19 cellular contexts compared by ENCODE assay signal in genomic region chr6:52553158-52553557, GRCh38. TPM values are rescaled to one million over a fixed set of nuclear protein-coding genes. Genes with fewer than 3 reads are reported as not detected.
A peak's percentile ranks its signal among the peaks of the same experiment; 100 is the strongest.
DNase-seq lines count a peak whose midpoint lies in the region; ATAC-seq, FAIRE-seq and TF ChIP-seq lines count a peak whose summit lies in the region.
"Had no signal": no experiment of that assay in that cellular context is flagged by ENCODE, and none has a peak within 500 bp of the region (broad histone marks: within the 10 kb centered on the region; RNA-seq: fewer than 3 reads in every experiment).

No MANE protein-coding gene starts in this region.

- H2BK5ac ChIP-seq in mesenchymal stem cell (ENCODE audit: low read depth, low read length, poor library complexity, severe bottlenecking), result no peak overlapping the region

- H4K20me1 ChIP-seq in HepG2 (ENCODE audit: insufficient read depth, low read length) (peaks cover 40% of the 10 kb centered on the region), hepatocyte (ENCODE audit: insufficient read depth, poor library complexity, severe bottlenecking) (peaks cover 21% of the 10 kb centered on the region)

- H3K36me3 ChIP-seq in HepG2 (replicated peaks in 1 of 2; ENCODE audit: control insufficient read depth in 1 of 2, insufficient read depth in 2 of 2, low read length in 2 of 2) (peaks cover 10 to 26% of the 10 kb centered on the region in 2 experiments), right lobe of liver (no peaks in the 10 kb centered on the region), adipocyte (ENCODE audit: control insufficient read depth, insufficient read depth, low read length, severe bottlenecking) (peaks cover 5% of the 10 kb centered on the region), mesenchymal stem cell (ENCODE audit: control insufficient read depth in 1 of 2, insufficient read depth in 2 of 2, low read depth in 1 of 2, low read length in 2 of 2) (peaks cover 5 to 35% of the 10 kb centered on the region in 2 experiments), upper lobe of right lung (no peaks in the 10 kb centered on the region), hepatocyte (replicated peaks; ENCODE audit: insufficient read depth, low read depth) (no peaks in the 10 kb centered on the region)

- CTCF ChIA-PET in HepG2 (lab: Yijun Ruan, JAX; ENCODE audit: low intra/inter-chr PET ratio, low total read pairs), result no interaction called here

- no peaks in the 10 kb centered on the region for H3K79me1 ChIP-seq in mesenchymal stem cell (replicated peaks; ENCODE audit: low read length, poor library complexity, severe bottlenecking)

- peak overlapping the region; percentile 52 for H4K91ac ChIP-seq in mesenchymal stem cell (ENCODE audit: low read length)

- H2BK12ac ChIP-seq in mesenchymal stem cell (ENCODE audit: low read length in 2 of 2), result peak overlapping the region in 1 of 2 experiments; percentile 25

- POLR2A ChIA-PET in HepG2 (lab: Yijun Ruan, JAX), result interaction anchor here (2.3 kb wide), 1 partner anchor 23 kb away, joined by 10 read pairs; the partner anchor contains the start of gene TRAM2

- no peaks in the 10 kb centered on the region for H3K9me2 ChIP-seq in hepatocyte (replicated peaks; ENCODE audit: insufficient read depth)

- in situ Hi-C loops in HepG2 (cut with HindIII; ENCODE audit: extremely low pct_ligation_motif_present, low pct_unique_long_range_greater_than_20kb), result no loop called here

- H3K18ac ChIP-seq in mesenchymal stem cell (ENCODE audit: low read depth in 1 of 2, low read length in 2 of 2), result peak overlapping the region; percentile 50 to 52

- TF ChIP-seq EP300 in HepG2 (IDR thresholded peaks at IDR 0.05; ENCODE audit: low read depth in 2 of 2, low read length in 2 of 2) (no peak), HepG2 (CRISPR knock-in tag; IDR thresholded peaks at IDR 0.05; ENCODE audit: borderline replicate concordance) (no peak)

- H2BK15ac ChIP-seq in mesenchymal stem cell (ENCODE audit: low read depth, poor library complexity, severe bottlenecking), result no peak overlapping the region

- H3K9ac ChIP-seq in HepG2 (ENCODE audit: insufficient read depth, low read depth, low read length), result no peak overlapping the region
- peak overlapping the region; percentile 66 for H3K9ac ChIP-seq in adipocyte (ENCODE audit: low read length)
- H3K9ac ChIP-seq in mesenchymal stem cell (ENCODE audit: low read length), result no peak overlapping the region
- H3K9ac ChIP-seq: BLaER1 treated with 17β-estradiol and CSF1 and Interleukin-3, amounts not matched to agents 10 nM and 100 nM had no signal

- no peak for TF ChIP-seq POLR2A in HepG2 (IDR thresholded peaks at IDR 0.05; ENCODE audit: insufficient read depth in 1 of 2, low read depth in 2 of 2, low read length in 2 of 2)
- no peak for TF ChIP-seq POLR2A in right lobe of liver (IDR thresholded peaks at IDR 0.05)

- DNase-seq in HepG2 (ENCODE audit: low spot score), result no peak
- no peak for DNase-seq in right lobe of liver
- DNase-seq in adipocyte (ENCODE audit: low read depth), result no peak
- no peak for DNase-seq in mesenchymal stem cell
- no peak for DNase-seq in upper lobe of right lung
- DNase-seq in COLO829 (ENCODE audit: low spot score), result no peak
- DNase-seq in SKM-1 (lab: John Stamatoyannopoulos, UW; ENCODE audit: unreplicated experiment), result no peak
- no peak for DNase-seq in hepatocyte (ENCODE audit: low spot score)
- DNase-seq: activated naive CD4-positive, alpha-beta T cell treated with anti-CD3 and anti-CD28 coated beads, Interleukin-2, amount 10 ng/mL, durations not matched to agents 7 days and 5 days; activated T-cell treated with anti-CD3 and anti-CD28 coated beads, Interleukin-2, amount 50 U/mL, for 24 hours; HCEC 1CT; hippocampal formation; NCI-H1417 treated with DMSO at 0.1 percent for 48 hours; NCI-H2171 treated with DMSO at 0.1 percent for 48 hours; NCI-H774; substantia nigra had no signal

- H2BK120ac ChIP-seq in mesenchymal stem cell (ENCODE audit: low read depth, low read length), result no peak overlapping the region

- no peak for TF ChIP-seq CTCF in HepG2 (CRISPR knock-in tag; IDR thresholded peaks at IDR 0.05)
- no peak for TF ChIP-seq CTCF in right lobe of liver (IDR thresholded peaks at IDR 0.05)
- no peak for TF ChIP-seq CTCF in upper lobe of right lung (IDR thresholded peaks at IDR 0.05)
- no peak for TF ChIP-seq CTCF in hepatocyte (IDR thresholded peaks at IDR 0.05; ENCODE audit: poor library complexity)

- no peak for TF ChIP-seq RAD21 in HepG2 (CRISPR knock-in tag; IDR thresholded peaks at IDR 0.05)

- WGBS in HepG2 (ENCODE audit: low lambda C conversion rate), result 91% methylated on average over 1 of the region's 1 CpG
- 93% methylated on average over 1 of the region's 1 CpG for WGBS in right lobe of liver (ENCODE audit: insufficient coverage, low coverage, low lambda C conversion rate, missing lambda C conversion rate)
- 100% methylated on average over 1 of the region's 1 CpG for WGBS in mesenchymal stem cell
- 100% methylated on average over 1 of the region's 1 CpG for WGBS in hepatocyte (ENCODE audit: low lambda C conversion rate, missing lambda C conversion rate)

- H3K4me1 ChIP-seq in HepG2 (ENCODE audit: insufficient read depth, low read length) (peaks cover 73% of the 10 kb centered on the region), right lobe of liver (peaks cover 0 to 47% (median 16%) of the 10 kb centered on the region in 4 donors), adipocyte (ENCODE audit: control insufficient read depth, insufficient read depth, low read length) (peaks cover 81% of the 10 kb centered on the region), mesenchymal stem cell (ENCODE audit: control insufficient read depth, insufficient read depth, low read depth, low read length) (peaks cover 43% of the 10 kb centered on the region), upper lobe of right lung (peaks cover 44% of the 10 kb centered on the region), hepatocyte (ENCODE audit: insufficient read depth) (peaks cover 43% of the 10 kb centered on the region)

- peak overlapping the region in 1 of 2 experiments; percentile 71 for H3K23ac ChIP-seq in mesenchymal stem cell (ENCODE audit: low read length in 2 of 2)

- H3K9me3 ChIP-seq in HepG2 (ENCODE audit: low read length), result no peaks in the 10 kb centered on the region
- no peaks in the 10 kb centered on the region for H3K9me3 ChIP-seq in right lobe of liver
- no peaks in the 10 kb centered on the region for H3K9me3 ChIP-seq in adipocyte (ENCODE audit: control insufficient read depth, low read length)
- H3K9me3 ChIP-seq in mesenchymal stem cell (ENCODE audit: control insufficient read depth, low read length), result no peaks in the 10 kb centered on the region
- no peaks in the 10 kb centered on the region for H3K9me3 ChIP-seq in upper lobe of right lung
- H3K9me3 ChIP-seq in hepatocyte (ENCODE audit: low read depth), result no peaks in the 10 kb centered on the region
- H3K9me3 ChIP-seq: BLaER1 treated with 17β-estradiol and CSF1 and Interleukin-3, amounts not matched to agents 10 nM and 100 nM had no signal

- H3K27ac ChIP-seq in HepG2 (ENCODE audit: extremely low read length, insufficient read depth, low read length) (peak overlapping the region; percentile 2), right lobe of liver (no peak overlapping the region), mesenchymal stem cell (ENCODE audit: low read length, poor library complexity, severe bottlenecking) (peak overlapping the region; percentile 96), upper lobe of right lung (peak overlapping the region; percentile 12), hepatocyte (no peak overlapping the region)
- H3K27ac ChIP-seq: BLaER1 treated with 17β-estradiol and CSF1 and Interleukin-3, amounts not matched to agents 10 nM and 100 nM had no signal

- no peak overlapping the region for H3K14ac ChIP-seq in mesenchymal stem cell (ENCODE audit: low read length in 2 of 2)

- H3K27me3 ChIP-seq in HepG2 (ENCODE audit: control insufficient read depth in 1 of 2, insufficient read depth in 2 of 2, low read length in 2 of 2), result no peaks in the 10 kb centered on the region
- no peaks in the 10 kb centered on the region for H3K27me3 ChIP-seq in right lobe of liver
- no peaks in the 10 kb centered on the region for H3K27me3 ChIP-seq in adipocyte (replicated peaks; ENCODE audit: control insufficient read depth, insufficient read depth, low read length)
- no peaks in the 10 kb centered on the region for H3K27me3 ChIP-seq in mesenchymal stem cell (ENCODE audit: control insufficient read depth in 1 of 2, insufficient read depth in 1 of 2, low read length in 2 of 2)
- no peaks in the 10 kb centered on the region for H3K27me3 ChIP-seq in upper lobe of right lung
- H3K27me3 ChIP-seq in hepatocyte, result no peaks in the 10 kb centered on the region
- H3K27me3 ChIP-seq: BLaER1 treated with 17β-estradiol and CSF1 and Interleukin-3, amounts not matched to agents 10 nM and 100 nM had no signal

- H3K79me2 ChIP-seq in HepG2 (ENCODE audit: insufficient read depth, low read length) (peaks cover 95% of the 10 kb centered on the region), hepatocyte (peaks cover 94% of the 10 kb centered on the region)

- intact Hi-C loops in HepG2 (cut with micrococcal nuclease; ENCODE audit: unreplicated experiment) (no loop called here), right lobe of liver (cut with DNase I) (no loop called here), upper lobe of right lung (cut with DNase I) (no loop called here)

- H3K4me2 ChIP-seq in HepG2 (ENCODE audit: low read depth, low read length) (no peak overlapping the region), mesenchymal stem cell (ENCODE audit: low read length, poor library complexity, severe bottlenecking) (no peak overlapping the region), hepatocyte (no peak overlapping the region)

- peak overlapping the region; percentile 40 to 66 for H3K4ac ChIP-seq in mesenchymal stem cell (ENCODE audit: low read depth in 1 of 2, low read length in 2 of 2)

- H2AFZ ChIP-seq in HepG2 (ENCODE audit: low read length) (no peak overlapping the region), mesenchymal stem cell (ENCODE audit: low read depth, low read length) (no peak overlapping the region), hepatocyte (no peak overlapping the region)

- peak overlapping the region; percentile 69 for H2AK5ac ChIP-seq in mesenchymal stem cell (ENCODE audit: low read length, severe bottlenecking)

- H4K8ac ChIP-seq in mesenchymal stem cell (ENCODE audit: low read length), result peak overlapping the region; percentile 16

- H3K4me3 ChIP-seq in HepG2 (replicated peaks in 1 of 3; ENCODE audit: insufficient read depth in 1 of 3, low read depth in 2 of 3, low read length in 3 of 3) (no peak overlapping the region), right lobe of liver (no peak overlapping the region), adipocyte (ENCODE audit: low read length) (no peak overlapping the region), mesenchymal stem cell (ENCODE audit: insufficient read depth in 1 of 2, low read depth in 1 of 2, low read length in 2 of 2) (no peak overlapping the region), upper lobe of right lung (no peak overlapping the region), hepatocyte (no peak overlapping the region)
- H3K4me3 ChIP-seq: BLaER1 treated with 17β-estradiol and CSF1 and Interleukin-3, amounts not matched to agents 10 nM and 100 nM had no signal

- ATAC-seq in HepG2 (no peak), right lobe of liver (no peak), upper lobe of right lung (no peak)

- FAIRE-seq in HepG2 (lab: Jason Lieb, UNC), result no peak
- FAIRE-seq: A204.1, HTR-8/SVneo had no signal

- BruUV-seq in HepG2 (replicated peaks; lab: Mats Ljungman, UMichigan), result no TSS peak

RNA-seq across cellular contexts. Expression of gene TRAM2, which starts 23.7 kb away (rescaled TPM):
- total RNA-seq in HepG2 (2016; rRNA removed; fragmentation: Illumina TruSeq; extraction: Trizol) (40.5 and 49.1 TPM in 2 replicates), right lobe of liver (10 to 100 TPM; 16.1 to 24.8 (median 17.8) TPM), upper lobe of right lung (24.2 TPM), hepatocyte (47.6 and 48.2 TPM in 2 replicates)
- total RNA-seq in HepG2 (2016; cell fraction: cytosol; rRNA removed; fragmentation: Illumina TruSeq; extraction: Trizol; ENCODE audit: low read depth), result 4.0 and 4.7 TPM in 2 replicates
- 36.8 and 47.0 TPM in 2 replicates for total RNA-seq in HepG2 (2016; cell fraction: insoluble cytoplasmic fraction; rRNA removed; fragmentation: Illumina TruSeq; extraction: Trizol)
- total RNA-seq in HepG2 (2016; cell fraction: membrane; rRNA removed; fragmentation: Illumina TruSeq; extraction: Trizol), result 24.9 and 25.7 TPM in 2 replicates
- total RNA-seq in HepG2 (2016; cell fraction: nucleus; rRNA removed; fragmentation: Illumina TruSeq; extraction: Trizol), result 50.0 and 60.1 TPM in 2 replicates
- polyA plus RNA-seq in HepG2 (2011; rRNA removed) (68.2 and 72.5 TPM in 2 replicates), hepatocyte (20.8 and 29.6 TPM in 2 replicates)
- 51.1 and 62.3 TPM in 2 replicates for polyA plus RNA-seq in HepG2 (2011; cell fraction: cytosol; rRNA removed)
- polyA plus RNA-seq in HepG2 (2011; cell fraction: nucleus; rRNA removed), result 100.0 and 109 TPM in 2 replicates
- polyA plus RNA-seq in HepG2 (2012), result 42.0 and 55.5 TPM in 2 replicates
- 2.3 and 2.5 TPM in 2 replicates for polyA plus RNA-seq in HepG2 (2016; cell fraction: cytosol; fragmentation: Illumina TruSeq; extraction: Trizol; ENCODE audit: low read depth)
- polyA plus RNA-seq in HepG2 (2016; cell fraction: insoluble cytoplasmic fraction; fragmentation: Illumina TruSeq; extraction: Trizol; ENCODE audit: low read depth), result 27.8 and 31.3 TPM in 2 replicates
- 11.1 and 12.4 TPM in 2 replicates for polyA plus RNA-seq in HepG2 (2016; cell fraction: membrane; fragmentation: Illumina TruSeq; extraction: Trizol; ENCODE audit: low read depth)
- polyA plus RNA-seq in HepG2 (2016; cell fraction: nucleus; fragmentation: Illumina TruSeq; extraction: Trizol; ENCODE audit: insufficient read depth, low read depth), result 72.8 and 73.2 TPM in 2 replicates
- polyA minus RNA-seq in HepG2 (2011; rRNA and poly(A)+ RNA removed; ENCODE audit: low replicate concordance), result 21.3 and 119 TPM in 2 replicates
- polyA minus RNA-seq in HepG2 (2011; cell fraction: cytosol; rRNA and poly(A)+ RNA removed), result 67.1 and 80.2 TPM in 2 replicates
- 60.0 and 64.5 TPM in 2 replicates for polyA minus RNA-seq in HepG2 (2011; cell fraction: nucleus; rRNA and poly(A)+ RNA removed)
- 133 TPM for polyA plus RNA-seq in mesenchymal stem cell (2013, experiment 1 of 2)
- polyA plus RNA-seq in mesenchymal stem cell (2013, experiment 2 of 2), result 130 TPM

Comparison
In these comparisons a context has a peak if more than half of its experiments do, and no peak if none do; other contexts are left out.
1. H3K27ac ChIP-seq: peak in HepG2 (single experiment), mesenchymal stem cell (single experiment) and upper lobe of right lung (single experiment); none in right lobe of liver (0 of 3) and hepatocyte (single experiment).